In genomic region chr4:1667273-1667672, GRCh38 we compare ENCODE assay signal across 26 cellular contexts. TPM values are rescaled to one million over a fixed set of nuclear protein-coding genes. Genes with fewer than 3 reads are reported as not detected.
"Had no signal": no experiment of that assay in that cellular context is flagged by ENCODE, and none has a peak within 500 bp of the region (broad histone marks: within the 10 kb centered on the region; RNA-seq: fewer than 3 reads in every experiment).

No MANE protein-coding gene starts in this region.

- DNase-seq: colonic mucosa; effector CD8-positive, alpha-beta T cell; endodermal cell; glutamatergic neuron; hippocampal formation; left cardiac atrium; left lung; lower lobe of right lung; stimulated activated CD4-positive, alpha-beta T cell treated with anti-CD3 and anti-CD28 coated beads, Interleukin-12 subunit alpha, Interleukin-12 subunit beta, amount 100 ng/mL, for 4 hours; stimulated activated CD4-positive, alpha-beta T cell treated with anti-CD3 and anti-CD28 coated beads, Interleukin-1b, Interleukin-23, amount 100 ng/mL, for 48 hours; stimulated activated CD4-positive, alpha-beta T cell treated with anti-CD3 and anti-CD28 coated beads, Interleukin-4, amount 100 ng/mL, for 1 hour; stimulated activated CD8-positive, alpha-beta memory T cell treated with anti-CD3 and anti-CD28 coated beads, Interleukin-4, amount 100 ng/mL, for 48 hours; stimulated activated naive CD4-positive, alpha-beta T cell treated with Interleukin-2 at 50 U/mL for 16 hours; stomach; thyroid gland had no signal

- H3K36me3 ChIP-seq: colonic mucosa, heart right ventricle, left lung, lower lobe of right lung, stomach, thyroid gland, vagina had no signal

- H3K9me3 ChIP-seq: colonic mucosa, gastroesophageal sphincter, heart right ventricle, left lung, lower lobe of right lung, stomach, thyroid gland, vagina had no signal

- H3K4me3 ChIP-seq: colonic mucosa, gastroesophageal sphincter, heart right ventricle, left lung, lower lobe of right lung, smooth muscle cell, stomach, thyroid gland, vagina had no signal

- H3K9ac ChIP-seq: parathyroid adenoma had no signal

- FAIRE-seq: islet of Langerhans had no signal

- H3K4me2 ChIP-seq: smooth muscle cell had no signal

- H3K79me2 ChIP-seq: parathyroid adenoma had no signal

- H2AFZ ChIP-seq: parathyroid adenoma had no signal

- H3K4me1 ChIP-seq: colonic mucosa, foreskin keratinocyte, gastroesophageal sphincter, left lung, lower lobe of right lung, parathyroid adenoma, thyroid gland, vagina had no signal

- ATAC-seq: esophagus mucosa; gastroesophageal sphincter; left lung; lower lobe of right lung; natural killer cell treated with Interleukin-12 subunit alpha and Interleukin-12 subunit beta and Interleukin-15 and Interleukin-18, amount 100 ng/mL, for 72 hours; sciatic nerve had no signal

- H3K27ac ChIP-seq: colonic mucosa, epithelial cell of prostate, foreskin keratinocyte, gastroesophageal sphincter, left lung, lower lobe of right lung, parathyroid adenoma, stomach, thyroid gland, vagina had no signal

- H3K27me3 ChIP-seq: colonic mucosa, foreskin keratinocyte, gastroesophageal sphincter, heart right ventricle, left lung, stomach, thyroid gland, vagina had no signal

RNA-seq across cellular contexts. Expression of gene FAM53A, which starts 16.8 kb away (rescaled TPM):
- total RNA-seq: smooth muscle cell had no signal
